Comparison of ENCODE assay signal across 16 cellular contexts in genomic region chr18:58527116-58528010, GRCh38.
DNase-seq lines count a peak whose midpoint lies in the region; ATAC-seq and TF ChIP-seq lines count a peak whose summit lies in the region.
"Had no signal": no experiment of that assay in that cellular context is flagged by ENCODE, and none has a peak within 500 bp of the region (broad histone marks: within the 10 kb centered on the region; RNA-seq: fewer than 3 reads in every experiment).

No MANE protein-coding gene starts in this region.

- intact Hi-C loops in Caco-2 (cut with micrococcal nuclease; ENCODE audit: unreplicated experiment) = loop anchor here (1.0 to 5.0 kb wide), 4 partner anchors 23 to 143 kb away; partner anchors contain the start of genes ALPK2 and MALT1
- intact Hi-C loops in activated CD4-positive, alpha-beta T cell treated with anti-CD3 and anti-CD28 coated beads for 36 hours (cut with DNase I, micrococcal nuclease) = loop anchor here in 1 of 2 experiments (5.0 kb wide), 2 partner anchors 90 to 545 kb away; no protein-coding TSS in a partner anchor

- H3K18ac ChIP-seq in mesenchymal stem cell (ENCODE audit: low read depth in 1 of 2, low read length in 2 of 2) = no peak overlapping the region

- peak overlapping the region; percentile 58 for H3K4me3 Mint-ChIP-seq in Caco-2 (ENCODE audit: unreplicated experiment)
- no peak overlapping the region for H3K4me3 Mint-ChIP-seq in activated CD4-positive, alpha-beta T cell treated with anti-CD3 and anti-CD28 coated beads for 36 hours
- H3K4me3 Mint-ChIP-seq: activated T-cell treated with anti-CD3 and anti-CD28 coated beads, Interleukin-2, amount 50 U/mL, for 72 hours; CD8-positive, alpha-beta T cell; nephron progenitor cell; T-helper 1 cell treated with Interleukin-12 subunit alpha and Interleukin-12 subunit beta and Interleukin-4 antibody, amounts not matched to agents 30 μg/mL and 1 μg/mL, for 36 hours had no signal

- peak overlapping the region; percentile 5 for H3K9ac ChIP-seq in mesenchymal stem cell (ENCODE audit: low read length)

- no peak overlapping the region for H3K23ac ChIP-seq in mesenchymal stem cell (ENCODE audit: low read length in 2 of 2)

- no peaks in the 10 kb centered on the region for H3K27me3 Mint-ChIP-seq in Caco-2 (ENCODE audit: insufficient read depth, unreplicated experiment)
- peaks cover 19% of the 10 kb centered on the region for H3K27me3 Mint-ChIP-seq in activated CD4-positive, alpha-beta T cell treated with anti-CD3 and anti-CD28 coated beads for 36 hours

- peak overlapping the region; percentile 85 for H3K27ac Mint-ChIP-seq in Caco-2 (ENCODE audit: unreplicated experiment)
- no peak overlapping the region for H3K27ac Mint-ChIP-seq in activated CD4-positive, alpha-beta T cell treated with anti-CD3 and anti-CD28 coated beads for 36 hours
- H3K27ac Mint-ChIP-seq: activated T-cell treated with anti-CD3 and anti-CD28 coated beads, Interleukin-2, amount 50 U/mL, for 72 hours; CD8-positive, alpha-beta T cell; nephron progenitor cell; T-helper 1 cell treated with Interleukin-12 subunit alpha and Interleukin-12 subunit beta and Interleukin-4 antibody, amounts not matched to agents 30 μg/mL and 1 μg/mL, for 36 hours had no signal

- H3K4me1 ChIP-seq in Caco-2 (peaks cover 48% of the 10 kb centered on the region), mesenchymal stem cell (ENCODE audit: control insufficient read depth, insufficient read depth, low read depth, low read length) (peaks cover 12% of the 10 kb centered on the region)
- H3K4me1 ChIP-seq: sigmoid colon had no signal

- H3K4me1 Mint-ChIP-seq in Caco-2 (ENCODE audit: low read depth, unreplicated experiment) = no peaks in the 10 kb centered on the region
- H3K4me1 Mint-ChIP-seq in activated CD4-positive, alpha-beta T cell treated with anti-CD3 and anti-CD28 coated beads for 36 hours = peaks cover 25% of the 10 kb centered on the region
- H3K4me1 Mint-ChIP-seq: nephron progenitor cell had no signal

- CTCF ChIA-PET in Caco-2 (lab: Charles Lee) = interaction anchor here (0.6 to 1.7 kb wide), 4 partner anchors 22 to 237 kb away, joined by 3 to 8 read pairs (median 4); no protein-coding TSS in a partner anchor
- CTCF ChIA-PET in activated CD4-positive, alpha-beta T cell treated with anti-CD3 and anti-CD28 coated beads for 36 hours (lab: Charles Lee) = interaction anchor here (1.0 to 15.6 kb wide), 8 partner anchors 9 to 237 kb away, joined by 3 to 298 read pairs (median 4); no protein-coding TSS in a partner anchor

- no peak overlapping the region for H4K8ac ChIP-seq in mesenchymal stem cell (ENCODE audit: low read length)

- H2BK120ac ChIP-seq in mesenchymal stem cell (ENCODE audit: low read depth, low read length) = no peak overlapping the region

- H3K4me3 ChIP-seq in Caco-2 (ENCODE audit: low read depth, low read length) (no peak overlapping the region), mesenchymal stem cell (ENCODE audit: insufficient read depth in 1 of 2, low read depth in 1 of 2, low read length in 2 of 2) (no peak overlapping the region)
- H3K4me3 ChIP-seq: sigmoid colon had no signal

- H3K27ac ChIP-seq in mesenchymal stem cell (ENCODE audit: low read length, poor library complexity, severe bottlenecking) = peak overlapping the region; percentile 98
- H3K27ac ChIP-seq: sigmoid colon had no signal

- no peak overlapping the region for H2BK12ac ChIP-seq in mesenchymal stem cell (ENCODE audit: low read length in 2 of 2)

- no peak overlapping the region for H3K4ac ChIP-seq in mesenchymal stem cell (ENCODE audit: low read depth in 1 of 2, low read length in 2 of 2)

- no peak overlapping the region for H2AK5ac ChIP-seq in mesenchymal stem cell (ENCODE audit: low read length, severe bottlenecking)

- H3K4me2 ChIP-seq in mesenchymal stem cell (ENCODE audit: low read length, poor library complexity, severe bottlenecking) = no peak overlapping the region

- H4K91ac ChIP-seq in mesenchymal stem cell (ENCODE audit: low read length) = no peak overlapping the region

- peak; percentile 21 to 39 for DNase-seq in Caco-2
- peak; percentile 23 for DNase-seq in HuH-7 (ENCODE audit: low spot score)
- peak; percentile 14 for DNase-seq in amniotic epithelial cell (ENCODE audit: low read depth)
- peak; percentile 37 for DNase-seq in mesenchymal stem cell
- no peak for DNase-seq in NCI-H2029 (lab: John Stamatoyannopoulos, UW)
- DNase-seq in activated naive CD4-positive, alpha-beta T cell treated with anti-CD3 and anti-CD28 coated beads, Interleukin-2, amount 50 U/mL, for 16 hours = no peak
- no peak for DNase-seq in NCI-H2227 treated with DMSO at 0.1 percent for 48 hours (lab: John Stamatoyannopoulos, UW)
- DNase-seq in activated CD4-positive, alpha-beta T cell treated with anti-CD3 and anti-CD28 coated beads for 36 hours = no peak
- DNase-seq: activated CD4-positive, alpha-beta T cell treated with anti-CD3 and anti-CD28 coated beads for 4 hours; activated T-cell treated with anti-CD3 and anti-CD28 coated beads, Interleukin-2, amount 50 U/mL, for 72 hours; CD8-positive, alpha-beta T cell; left cardiac atrium; NCI-H226; nephron progenitor cell; sigmoid colon had no signal

- no peak for ATAC-seq in activated CD4-positive, alpha-beta T cell treated with anti-CD3 and anti-CD28 coated beads for 36 hours
- ATAC-seq: activated T-cell treated with anti-CD3 and anti-CD28 coated beads, Interleukin-2, amount 50 U/mL, for 72 hours; CD8-positive, alpha-beta T cell; left cardiac atrium had no signal

- no peaks in the 10 kb centered on the region for H3K9me3 Mint-ChIP-seq in Caco-2 (ENCODE audit: unreplicated experiment)
- H3K9me3 Mint-ChIP-seq in activated CD4-positive, alpha-beta T cell treated with anti-CD3 and anti-CD28 coated beads for 36 hours (ENCODE audit: low read depth) = no peaks in the 10 kb centered on the region
- H3K9me3 Mint-ChIP-seq: activated T-cell treated with anti-CD3 and anti-CD28 coated beads, Interleukin-2, amount 50 U/mL, for 72 hours; CD8-positive, alpha-beta T cell; nephron progenitor cell; T-helper 1 cell treated with Interleukin-12 subunit alpha and Interleukin-12 subunit beta and Interleukin-4 antibody, amounts not matched to agents 30 μg/mL and 1 μg/mL, for 36 hours had no signal

- 75% methylated on average over 4 of the region's 6 CpGs for WGBS in mesenchymal stem cell

- BruUV-seq in Caco-2 (replicated peaks; lab: Mats Ljungman, UMichigan) = TSS peak; percentile 93

- H2AFZ ChIP-seq in mesenchymal stem cell (ENCODE audit: low read depth, low read length) = no peak overlapping the region

- H3K27me3 ChIP-seq in Caco-2 (replicated peaks; ENCODE audit: control insufficient read depth, insufficient read depth, low read length) = no peaks in the 10 kb centered on the region
- no peaks in the 10 kb centered on the region for H3K27me3 ChIP-seq in mesenchymal stem cell (ENCODE audit: control insufficient read depth in 1 of 2, insufficient read depth in 1 of 2, low read length in 2 of 2)
- H3K27me3 ChIP-seq: sigmoid colon had no signal

- H3K79me1 ChIP-seq in mesenchymal stem cell (replicated peaks; ENCODE audit: low read length, poor library complexity, severe bottlenecking) = peaks cover 8% of the 10 kb centered on the region

- no peak overlapping the region for H3K14ac ChIP-seq in mesenchymal stem cell (ENCODE audit: low read length in 2 of 2)

- no peak overlapping the region for H2BK15ac ChIP-seq in mesenchymal stem cell (ENCODE audit: low read depth, poor library complexity, severe bottlenecking)

- no peaks in the 10 kb centered on the region for H3K9me3 ChIP-seq in Caco-2
- H3K9me3 ChIP-seq in mesenchymal stem cell (ENCODE audit: control insufficient read depth, low read length) = no peaks in the 10 kb centered on the region
- H3K9me3 ChIP-seq: sigmoid colon had no signal

- H2BK5ac ChIP-seq in mesenchymal stem cell (ENCODE audit: low read depth, low read length, poor library complexity, severe bottlenecking) = peak overlapping the region; percentile 69

- no peak for TF ChIP-seq CTCF in Caco-2 (IDR thresholded peaks at IDR 0.05; ENCODE audit: insufficient read depth in 1 of 2, low read depth in 1 of 2, low read length in 1 of 2, severe bottlenecking in 1 of 2, unreplicated experiment in 1 of 2)

- H3K36me3 Mint-ChIP-seq in Caco-2 (ENCODE audit: insufficient read depth, unreplicated experiment) = peaks cover 10% of the 10 kb centered on the region
- H3K36me3 Mint-ChIP-seq in activated CD4-positive, alpha-beta T cell treated with anti-CD3 and anti-CD28 coated beads for 36 hours (ENCODE audit: low read depth) = no peaks in the 10 kb centered on the region
- H3K36me3 Mint-ChIP-seq: CD8-positive, alpha-beta T cell had no signal

- POLR2A ChIA-PET in Caco-2 (lab: Charles Lee) = interaction anchor here (0.6 to 1.1 kb wide), 2 partner anchors 63 to 144 kb away, joined by 9 read pairs; partner anchors contain the start of gene MALT1
- POLR2A ChIA-PET in activated CD4-positive, alpha-beta T cell treated with anti-CD3 and anti-CD28 coated beads for 36 hours (lab: Charles Lee) = interaction anchor here (0.6 kb wide), 1 partner anchor 109 kb away, joined by 9 read pairs; no protein-coding TSS in a partner anchor

- H3K36me3 ChIP-seq in Caco-2 (ENCODE audit: control insufficient read depth, insufficient read depth, low read length) = no peaks in the 10 kb centered on the region
- H3K36me3 ChIP-seq in mesenchymal stem cell (ENCODE audit: control insufficient read depth in 1 of 2, insufficient read depth in 2 of 2, low read depth in 1 of 2, low read length in 2 of 2) = peaks cover 0 to 20% of the 10 kb centered on the region in 2 experiments
- H3K36me3 ChIP-seq: sigmoid colon had no signal

Comparison
In these comparisons a context has a peak if more than half of its experiments do, and no peak if none do; other contexts are left out.
1. DNase-seq: peak in Caco-2 (2 of 2), HuH-7 (single experiment), amniotic epithelial cell (single experiment) and mesenchymal stem cell (single experiment); none in NCI-H2029 (single experiment), activated naive CD4-positive, alpha-beta T cell treated with anti-CD3 and anti-CD28 coated beads, Interleukin-2, amount 50 U/mL, for 16 hours (single experiment), NCI-H2227 treated with DMSO at 0.1 percent for 48 hours (single experiment) and activated CD4-positive, alpha-beta T cell treated with anti-CD3 and anti-CD28 coated beads for 36 hours (single experiment).